In the genomic region with DNA sequence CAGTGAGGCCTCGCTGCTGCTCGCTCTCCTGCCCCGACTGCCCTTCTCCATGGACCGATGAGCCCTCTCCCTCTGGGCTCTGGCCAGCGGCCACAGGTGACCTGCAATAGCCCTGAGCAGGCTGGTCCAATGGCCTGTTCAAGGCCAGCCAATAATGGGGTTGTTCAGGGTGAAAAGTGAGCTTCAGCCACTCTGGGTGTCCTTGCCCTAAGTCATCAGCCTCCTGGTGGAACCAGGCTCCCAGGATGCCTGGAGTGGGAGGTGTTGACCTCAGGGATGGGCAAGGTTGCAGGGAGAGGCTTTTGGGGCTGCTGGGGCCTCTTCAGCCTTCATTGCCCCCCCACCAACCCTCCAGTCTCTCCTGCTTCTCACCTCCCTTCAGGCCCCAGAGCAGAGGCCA, we compare ENCODE assay signal across 18 cellular contexts.
"Had no signal": no experiment of that assay in that cellular context is flagged by ENCODE, and none has a peak within 500 bp of the region (broad histone marks: within the 10 kb centered on the region; RNA-seq: fewer than 3 reads in every experiment).

No MANE protein-coding gene starts in this region.

- H3K27ac ChIP-seq: coronary artery, esophagus squamous epithelium, prostate gland, right atrium auricular region, transverse colon, uterus had no signal

- ATAC-seq: activated CD4-positive, CD25-positive, alpha-beta regulatory T cell treated with anti-CD3 and anti-CD28 coated beads, Interleukin-2, amount 50 U/mL, for 24 hours; activated CD8-positive, alpha-beta T cell treated with anti-CD3 and anti-CD28 coated beads for 36 hours; activated T-helper 17 cell treated with anti-CD3 and anti-CD28 coated beads, Interleukin-2, amount 50 U/mL, for 72 hours; heart left ventricle; naive thymus-derived CD4-positive, alpha-beta T cell; stimulated activated effector memory CD8-positive, alpha-beta T cell treated with anti-CD3 and anti-CD28 coated beads, Interleukin-12 subunit alpha, Interleukin-12 subunit beta, amount 100 ng/mL, for 72 hours; stimulated activated naive CD8-positive, alpha-beta T cell treated with anti-CD3 and anti-CD28 coated beads, Interleukin-15, amount 100 ng/mL, for 72 hours had no signal

- H3K36me3 ChIP-seq: uterus had no signal

- H3K4me3 ChIP-seq: coronary artery, esophagus squamous epithelium, heart left ventricle, prostate gland, right atrium auricular region, transverse colon, uterus had no signal

- H3K4me3 Mint-ChIP-seq: activated CD4-positive, alpha-beta T cell treated with anti-CD3 and anti-CD28 coated beads, Interleukin-2, amount 10 ng/mL, durations not matched to agents 7 days and 5 days; activated CD8-positive, alpha-beta T cell treated with anti-CD3 and anti-CD28 coated beads for 36 hours; activated naive CD8-positive, alpha-beta T cell; activated T-helper 17 cell treated with anti-CD3 and anti-CD28 coated beads, Interleukin-2, amount 50 U/mL, for 72 hours; memory B cell; naive thymus-derived CD4-positive, alpha-beta T cell; stimulated activated effector memory CD8-positive, alpha-beta T cell treated with anti-CD3 and anti-CD28 coated beads, Interleukin-12 subunit alpha, Interleukin-12 subunit beta, amount 100 ng/mL, for 72 hours; stimulated activated naive CD8-positive, alpha-beta T cell treated with anti-CD3 and anti-CD28 coated beads, Interleukin-15, amount 100 ng/mL, for 72 hours had no signal

- H3K4me1 Mint-ChIP-seq: activated CD4-positive, alpha-beta T cell treated with anti-CD3 and anti-CD28 coated beads, Interleukin-2, amount 10 ng/mL, durations not matched to agents 7 days and 5 days; activated T-helper 17 cell treated with anti-CD3 and anti-CD28 coated beads, Interleukin-2, amount 50 U/mL, for 72 hours; naive thymus-derived CD4-positive, alpha-beta T cell; stimulated activated effector memory CD8-positive, alpha-beta T cell treated with anti-CD3 and anti-CD28 coated beads, Interleukin-12 subunit alpha, Interleukin-12 subunit beta, amount 100 ng/mL, for 72 hours; stimulated activated naive CD8-positive, alpha-beta T cell treated with anti-CD3 and anti-CD28 coated beads, Interleukin-15, amount 100 ng/mL, for 72 hours had no signal

- H3K9me3 Mint-ChIP-seq: activated CD4-positive, alpha-beta T cell treated with anti-CD3 and anti-CD28 coated beads, Interleukin-2, amount 10 ng/mL, durations not matched to agents 7 days and 5 days; activated CD8-positive, alpha-beta T cell treated with anti-CD3 and anti-CD28 coated beads for 36 hours; activated T-helper 17 cell treated with anti-CD3 and anti-CD28 coated beads, Interleukin-2, amount 50 U/mL, for 72 hours; memory B cell; stimulated activated effector memory CD8-positive, alpha-beta T cell treated with anti-CD3 and anti-CD28 coated beads, Interleukin-12 subunit alpha, Interleukin-12 subunit beta, amount 100 ng/mL, for 72 hours; stimulated activated naive CD8-positive, alpha-beta T cell treated with anti-CD3 and anti-CD28 coated beads, Interleukin-15, amount 100 ng/mL, for 72 hours had no signal

- H3K27ac Mint-ChIP-seq: activated CD4-positive, alpha-beta T cell treated with anti-CD3 and anti-CD28 coated beads, Interleukin-2, amount 10 ng/mL, durations not matched to agents 7 days and 5 days; activated CD8-positive, alpha-beta T cell treated with anti-CD3 and anti-CD28 coated beads for 36 hours; activated naive CD8-positive, alpha-beta T cell; activated T-helper 17 cell treated with anti-CD3 and anti-CD28 coated beads, Interleukin-2, amount 50 U/mL, for 72 hours; memory B cell; stimulated activated effector memory CD8-positive, alpha-beta T cell treated with anti-CD3 and anti-CD28 coated beads, Interleukin-12 subunit alpha, Interleukin-12 subunit beta, amount 100 ng/mL, for 72 hours had no signal

- H3K27me3 ChIP-seq: esophagus squamous epithelium, heart left ventricle, right atrium auricular region, transverse colon, uterus had no signal

- DNase-seq: activated CD4-positive, alpha-beta T cell treated with anti-CD3 and anti-CD28 coated beads, Interleukin-2, amount 10 ng/mL, durations not matched to agents 7 days and 5 days; activated CD8-positive, alpha-beta T cell treated with anti-CD3 and anti-CD28 coated beads for 36 hours; cerebellar nuclear complex; esophagus squamous epithelium; heart left ventricle; naive thymus-derived CD4-positive, alpha-beta T cell; stimulated activated CD4-positive, alpha-beta T cell treated with anti-CD3 and anti-CD28 coated beads, Interleukin-1b, Interleukin-23, amount 100 ng/mL, for 48 hours; stimulated activated naive CD8-positive, alpha-beta T cell treated with anti-CD3 and anti-CD28 coated beads, Interleukin-15, amount 100 ng/mL, for 72 hours; transverse colon; uterus had no signal

- H3K36me3 Mint-ChIP-seq: activated naive CD8-positive, alpha-beta T cell had no signal

- H3K9me3 ChIP-seq: esophagus squamous epithelium, heart left ventricle, prostate gland, right atrium auricular region, transverse colon, uterus had no signal

- H3K27me3 Mint-ChIP-seq: activated CD4-positive, alpha-beta T cell treated with anti-CD3 and anti-CD28 coated beads, Interleukin-2, amount 10 ng/mL, durations not matched to agents 7 days and 5 days; activated CD8-positive, alpha-beta T cell treated with anti-CD3 and anti-CD28 coated beads for 36 hours; activated naive CD8-positive, alpha-beta T cell; activated T-helper 17 cell treated with anti-CD3 and anti-CD28 coated beads, Interleukin-2, amount 50 U/mL, for 72 hours; memory B cell; naive thymus-derived CD4-positive, alpha-beta T cell; stimulated activated naive CD8-positive, alpha-beta T cell treated with anti-CD3 and anti-CD28 coated beads, Interleukin-15, amount 100 ng/mL, for 72 hours had no signal
